8 cellular contexts compared by ENCODE assay signal in genomic region chr16:87860553-87861299, GRCh38. TPM values are rescaled to one million over a fixed set of nuclear protein-coding genes. Genes with fewer than 3 reads are reported as not detected.
A peak's percentile ranks its signal among the peaks of the same experiment; 100 is the strongest.
DNase-seq lines count a peak whose midpoint lies in the region; ATAC-seq and TF ChIP-seq lines count a peak whose summit lies in the region.

No MANE protein-coding gene starts in this region.

- no peak for TF ChIP-seq RAD21 in SK-N-SH (IDR thresholded peaks at IDR 0.05; ENCODE audit: low read length)

- POLR2A ChIA-PET in SK-N-SH (lab: Yijun Ruan, JAX): no interaction called here

- H3K4me3 Mint-ChIP-seq in stimulated activated memory B cell treated with anti-CD40 and anti-IgM and Interleukin-4, amounts not matched to agents 10 μg/mL and 1 μg/mL and 100 μg/mL, for 72 hours: peak overlapping the region; percentile 9

- H3F3A ChIP-seq in SK-N-SH (replicated peaks; ENCODE audit: insufficient read depth): no peaks in the 10 kb centered on the region

- TF ChIP-seq CTCF in SK-N-SH (IDR thresholded peaks at IDR 0.05): no peak
- TF ChIP-seq CTCF in fibroblast of lung (conservative IDR thresholded peaks at IDR 0.05 in 1 of 2, IDR thresholded peaks at IDR 0.05 in 1 of 2; ENCODE audit: low read depth in 1 of 2, low read length in 2 of 2): no peak

- WGBS in SK-N-SH (ENCODE audit: low lambda C conversion rate): 65% methylated on average over 12 of the region's 26 CpGs

- H3K27ac ChIP-seq in SK-N-SH (ENCODE audit: low read depth in 2 of 2, low read length in 1 of 2) (no peak overlapping the region; a peak in 1 of 4 replicates), fibroblast of lung (ENCODE audit: insufficient read depth, low read length) (no peak overlapping the region)

- H4K20me1 ChIP-seq in SK-N-SH (ENCODE audit: insufficient read depth): peaks cover 57% of the 10 kb centered on the region
- no peaks in the 10 kb centered on the region for H4K20me1 ChIP-seq in fibroblast of lung (ENCODE audit: control insufficient read depth, extremely low read depth, insufficient read depth, low read length)

- peak overlapping the region; percentile 67 for H3K27ac Mint-ChIP-seq in stimulated activated memory B cell treated with anti-CD40 and anti-IgM and Interleukin-4, amounts not matched to agents 10 μg/mL and 1 μg/mL and 100 μg/mL, for 72 hours

- peak; percentile 29 for ATAC-seq in stimulated activated memory B cell treated with anti-CD40 and anti-IgM and Interleukin-4, amounts not matched to agents 10 μg/mL and 1 μg/mL and 100 μg/mL, for 72 hours
- no peak for ATAC-seq in GM21737 (IDR thresholded peaks at IDR 0.05; ENCODE audit: unreplicated experiment)

- H3K4me2 ChIP-seq in SK-N-SH: peak overlapping the region; percentile 47; the same call in 1 of the 2 replicates
- no peak overlapping the region for H3K4me2 ChIP-seq in fibroblast of lung (ENCODE audit: extremely low read depth, insufficient read depth, low read length)

- peaks cover 18 to 34% of the 10 kb centered on the region in 2 experiments; a peak in 2 of 4 replicates for H3K4me1 ChIP-seq in SK-N-SH (ENCODE audit: control insufficient read depth in 1 of 2, insufficient read depth in 2 of 2, low read depth in 1 of 2, low read length in 1 of 2)
- peaks cover 3% of the 10 kb centered on the region for H3K4me1 ChIP-seq in fibroblast of lung (ENCODE audit: control insufficient read depth, extremely low read depth, insufficient read depth, low read length)

- H3K36me3 ChIP-seq in SK-N-SH (replicated peaks in 1 of 2; ENCODE audit: control insufficient read depth in 1 of 2, insufficient read depth in 2 of 2, low read length in 1 of 2) (no peaks in the 10 kb centered on the region), fibroblast of lung (ENCODE audit: control insufficient read depth, insufficient read depth, low read length) (no peaks in the 10 kb centered on the region)

- no peaks in the 10 kb centered on the region for H3K9me3 Mint-ChIP-seq in stimulated activated memory B cell treated with anti-CD40 and anti-IgM and Interleukin-4, amounts not matched to agents 10 μg/mL and 1 μg/mL and 100 μg/mL, for 72 hours

- H3K4me3 ChIP-seq in SK-N-SH (ENCODE audit: low read depth in 2 of 2, low read length in 1 of 2) (no peak overlapping the region), fibroblast of lung (replicated peaks in 1 of 4; ENCODE audit: control extremely low read depth in 1 of 4, insufficient read depth in 1 of 4, low read depth in 3 of 4, low read length in 4 of 4) (no peak overlapping the region)

- DNase-seq in activated T-cell treated with anti-CD3 and anti-CD28 coated beads for 4 hours: peak; percentile 3
- no peak for DNase-seq in activated T-cell treated with anti-CD3 and anti-CD28 coated beads, Interleukin-2, amount 50 U/mL, for 48 hours
- DNase-seq in SK-N-SH: peak; percentile 30
- peak; percentile 78 to 81 for DNase-seq in fibroblast of lung (ENCODE audit: low read depth in 2 of 2)
- DNase-seq in GM19240 (ENCODE audit: insufficient read length, low spot score): no peak
- no peak for DNase-seq in NCI-H2029 treated with DMSO at 0.1 percent for 48 hours (lab: John Stamatoyannopoulos, UW)

- H3K9ac ChIP-seq in SK-N-SH (no peak overlapping the region), fibroblast of lung (ENCODE audit: insufficient read depth, low read length) (no peak overlapping the region)

- H3K9me3 ChIP-seq in SK-N-SH: no peaks in the 10 kb centered on the region
- H3K9me3 ChIP-seq in fibroblast of lung (ENCODE audit: control insufficient read depth, insufficient read depth, low read depth, low read length): no peaks in the 10 kb centered on the region

- no peaks in the 10 kb centered on the region for H3K27me3 Mint-ChIP-seq in stimulated activated memory B cell treated with anti-CD40 and anti-IgM and Interleukin-4, amounts not matched to agents 10 μg/mL and 1 μg/mL and 100 μg/mL, for 72 hours

- peaks cover 39% of the 10 kb centered on the region for H3K36me3 Mint-ChIP-seq in stimulated activated memory B cell treated with anti-CD40 and anti-IgM and Interleukin-4, amounts not matched to agents 10 μg/mL and 1 μg/mL and 100 μg/mL, for 72 hours

- TF ChIP-seq EP300 in SK-N-SH (IDR thresholded peaks at IDR 0.05; ENCODE audit: borderline replicate concordance in 1 of 2, low read depth in 1 of 2, low read length in 1 of 2): no peak

- no peak overlapping the region for H2AFZ ChIP-seq in SK-N-SH (ENCODE audit: low read depth)
- H2AFZ ChIP-seq in fibroblast of lung (ENCODE audit: low read length): no peak overlapping the region

- H3K79me2 ChIP-seq in SK-N-SH (ENCODE audit: insufficient read depth) (peaks cover 43% of the 10 kb centered on the region), fibroblast of lung (ENCODE audit: control insufficient read depth, insufficient read depth, low read length) (no peaks in the 10 kb centered on the region)

- no peaks in the 10 kb centered on the region for H3K9me2 ChIP-seq in SK-N-SH

- no peaks in the 10 kb centered on the region for H3K27me3 ChIP-seq in SK-N-SH (ENCODE audit: insufficient read depth)
- H3K27me3 ChIP-seq in fibroblast of lung (ENCODE audit: control insufficient read depth, insufficient read depth, low read length): no peaks in the 10 kb centered on the region

- peaks cover 59% of the 10 kb centered on the region for H3K4me1 Mint-ChIP-seq in stimulated activated memory B cell treated with anti-CD40 and anti-IgM and Interleukin-4, amounts not matched to agents 10 μg/mL and 1 μg/mL and 100 μg/mL, for 72 hours

- CTCF ChIA-PET in SK-N-SH (lab: Yijun Ruan, JAX): interaction anchor here (1.3 to 2.8 kb wide), 3 partner anchors 11 to 82 kb away, joined by 3 to 17 read pairs (median 12); no protein-coding TSS in a partner anchor

TF ChIP-seq in SK-N-SH, 30 proteins besides CTCF, POLR2A, EP300 and RAD21:
- TF ChIP-seq FOSL2 (IDR thresholded peaks at IDR 0.05; ENCODE audit: borderline replicate concordance, low read depth) (0 out of 2 replicates have a peak, but pooled peaks have one; percentile 18), FOXM1 (IDR thresholded peaks at IDR 0.05; ENCODE audit: low read depth) (no peak), MEF2A (IDR thresholded peaks at IDR 0.05; ENCODE audit: borderline replicate concordance, low read depth) (no peak)

RNA-seq across cellular contexts. Expression of gene SLC7A5, which starts 8.6 kb away (rescaled TPM):
- 7.7 and 15.1 TPM in 2 replicates for polyA plus RNA-seq in SK-N-SH (2012; rRNA removed)
- 9.3 and 12.5 TPM in 2 replicates for polyA plus RNA-seq in SK-N-SH (2012; cell fraction: cytosol; rRNA removed)
- 16.9 and 26.8 TPM in 2 replicates for polyA plus RNA-seq in SK-N-SH (2012; cell fraction: nucleus; rRNA removed)
- total RNA-seq in fibroblast of lung: 19.5 and 38.3 TPM in 2 replicates
- 5.2 and 12.2 TPM in 2 replicates for polyA plus RNA-seq in fibroblast of lung
- 12.4 and 26.2 TPM in 2 replicates for polyA plus RNA-seq in fibroblast of lung (2012)
- 27.3 and 32.5 TPM in 2 replicates for polyA minus RNA-seq in fibroblast of lung (ENCODE audit: low replicate concordance)

Comparison
In these comparisons a context has a peak if more than half of its experiments do, and no peak if none do; other contexts are left out.
1. DNase-seq: peak in activated T-cell treated with anti-CD3 and anti-CD28 coated beads for 4 hours (single experiment), SK-N-SH (single experiment) and fibroblast of lung (2 of 2); none in activated T-cell treated with anti-CD3 and anti-CD28 coated beads, Interleukin-2, amount 50 U/mL, for 48 hours (0 of 2), GM19240 (single experiment) and NCI-H2029 treated with DMSO at 0.1 percent for 48 hours (single experiment).